In the genomic region with DNA sequence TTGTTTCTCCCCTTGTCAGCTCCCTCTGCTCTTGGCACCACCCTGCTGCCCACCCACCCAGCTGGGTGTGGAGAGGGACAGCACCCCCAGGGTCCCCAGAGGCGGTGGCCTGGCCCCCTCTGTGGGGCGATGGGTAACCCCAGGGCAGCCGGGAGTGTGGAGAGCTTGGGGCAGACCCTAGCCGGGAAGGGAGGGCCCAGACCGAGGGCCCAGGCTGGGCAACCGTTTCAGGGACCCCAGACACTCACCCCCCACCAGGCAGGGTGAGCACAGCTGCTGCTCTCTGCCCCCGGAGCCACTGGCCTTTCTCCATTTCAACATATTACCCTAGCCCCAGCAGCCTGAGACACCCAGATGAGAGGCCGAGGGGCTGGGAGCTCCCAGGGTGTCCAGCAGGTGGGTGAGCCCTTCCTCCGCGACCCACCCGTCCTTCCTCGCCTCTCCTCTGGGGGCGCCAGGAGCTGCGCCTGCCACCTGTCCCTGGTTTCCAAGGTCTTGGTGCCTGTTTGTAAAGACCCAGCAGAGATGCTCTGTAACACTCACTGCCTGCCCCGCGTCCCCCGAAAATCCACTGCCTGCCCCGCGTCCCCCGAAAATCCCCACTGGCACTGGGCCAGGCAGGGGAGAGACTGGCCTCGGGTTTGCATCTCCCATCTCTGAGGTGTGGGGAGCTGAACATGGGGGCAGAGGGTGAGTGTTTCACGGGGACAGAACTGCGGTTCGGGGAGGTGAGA, we compare ENCODE assay signal across 8 cellular contexts.
DNase-seq lines count a peak whose midpoint lies in the region; ATAC-seq and TF ChIP-seq lines count a peak whose summit lies in the region.

No MANE protein-coding gene starts in this region.

- no peaks in the 10 kb centered on the region for H3K9me3 ChIP-seq in WERI-Rb-1 (ENCODE audit: severe bottlenecking)
- no peaks in the 10 kb centered on the region for H3K9me3 ChIP-seq in effector memory CD4-positive, alpha-beta T cell (ENCODE audit: control insufficient read depth, low read length)

- no peak overlapping the region; the same call in 1 of the 2 replicates for H3K27ac ChIP-seq in WERI-Rb-1
- no peak overlapping the region for H3K27ac ChIP-seq in effector memory CD4-positive, alpha-beta T cell (ENCODE audit: insufficient read depth, low read length, poor library complexity, severe bottlenecking)

- no peaks in the 10 kb centered on the region for H3K27me3 Mint-ChIP-seq in nephron (ENCODE audit: low read depth)

- no peaks in the 10 kb centered on the region for H3K36me3 Mint-ChIP-seq in nephron (ENCODE audit: low read depth)

- H3K4me3 ChIP-seq in WERI-Rb-1 (ENCODE audit: low read depth, low read length), result no peak overlapping the region
- no peak overlapping the region for H3K4me3 ChIP-seq in effector memory CD4-positive, alpha-beta T cell (ENCODE audit: insufficient read depth, low read depth, low read length, poor library complexity, severe bottlenecking)

- ATAC-seq in HG02623 (IDR thresholded peaks at IDR 0.05; ENCODE audit: unreplicated experiment), result no peak

- peak; percentile 54; the same call in 1 of the 2 replicates for TF ChIP-seq RAD21 in Ishikawa (IDR thresholded peaks at IDR 0.05; ENCODE audit: low read depth)

- DNase-seq in NCI-H510A treated with DMSO at 0.1 percent for 48 hours (lab: John Stamatoyannopoulos, UW) (peak; percentile 16), NCI-H510A (lab: John Stamatoyannopoulos, UW) (no peak), WERI-Rb-1 (peak; percentile 90), OCI-M2 (lab: John Stamatoyannopoulos, UW; ENCODE audit: unreplicated experiment) (no peak)
- no peak for DNase-seq in effector memory CD4-positive, alpha-beta T cell

- no peaks in the 10 kb centered on the region for H3K4me1 ChIP-seq in effector memory CD4-positive, alpha-beta T cell (ENCODE audit: control insufficient read depth, insufficient read depth, low read length, poor library complexity, severe bottlenecking)

- TF ChIP-seq CTCF in WERI-Rb-1 (IDR thresholded peaks at IDR 0.05; ENCODE audit: low read depth, low read length), result peak; percentile 98
- peak; percentile 60 to 71 (median 64) for TF ChIP-seq CTCF in nephron (IDR thresholded peaks at IDR 0.05; ENCODE audit: unreplicated experiment in 3 of 3)

- peaks cover 11% of the 10 kb centered on the region for H3K4me1 Mint-ChIP-seq in nephron

- no peak for TF ChIP-seq EP300 in Ishikawa (IDR thresholded peaks at IDR 0.05; ENCODE audit: borderline replicate concordance)

- no peaks in the 10 kb centered on the region for H3K27me3 ChIP-seq in WERI-Rb-1 (ENCODE audit: insufficient read depth, low read depth, severe bottlenecking)
- peaks cover 10% of the 10 kb centered on the region for H3K27me3 ChIP-seq in effector memory CD4-positive, alpha-beta T cell (replicated peaks; ENCODE audit: control insufficient read depth, insufficient read depth, low read length, poor library complexity, severe bottlenecking)

- H3K36me3 ChIP-seq in WERI-Rb-1, result peaks cover 3% of the 10 kb centered on the region; the same call in 1 of the 2 replicates
- no peaks in the 10 kb centered on the region for H3K36me3 ChIP-seq in effector memory CD4-positive, alpha-beta T cell (ENCODE audit: control insufficient read depth, insufficient read depth, low read length)

- no peak overlapping the region for H3K4me3 Mint-ChIP-seq in nephron

- H3K27ac Mint-ChIP-seq in nephron, result no peak overlapping the region

- no peaks in the 10 kb centered on the region for H3K9me3 Mint-ChIP-seq in nephron

TF ChIP-seq in Ishikawa, 13 proteins besides CTCF, POLR2A, EP300 and RAD21:
- TF ChIP-seq NFIC (IDR thresholded peaks at IDR 0.05), result no peak
- no peak for TF ChIP-seq TAF1 (IDR thresholded peaks at IDR 0.05; ENCODE audit: low read depth)
- TF ChIP-seq, protein P1, sequence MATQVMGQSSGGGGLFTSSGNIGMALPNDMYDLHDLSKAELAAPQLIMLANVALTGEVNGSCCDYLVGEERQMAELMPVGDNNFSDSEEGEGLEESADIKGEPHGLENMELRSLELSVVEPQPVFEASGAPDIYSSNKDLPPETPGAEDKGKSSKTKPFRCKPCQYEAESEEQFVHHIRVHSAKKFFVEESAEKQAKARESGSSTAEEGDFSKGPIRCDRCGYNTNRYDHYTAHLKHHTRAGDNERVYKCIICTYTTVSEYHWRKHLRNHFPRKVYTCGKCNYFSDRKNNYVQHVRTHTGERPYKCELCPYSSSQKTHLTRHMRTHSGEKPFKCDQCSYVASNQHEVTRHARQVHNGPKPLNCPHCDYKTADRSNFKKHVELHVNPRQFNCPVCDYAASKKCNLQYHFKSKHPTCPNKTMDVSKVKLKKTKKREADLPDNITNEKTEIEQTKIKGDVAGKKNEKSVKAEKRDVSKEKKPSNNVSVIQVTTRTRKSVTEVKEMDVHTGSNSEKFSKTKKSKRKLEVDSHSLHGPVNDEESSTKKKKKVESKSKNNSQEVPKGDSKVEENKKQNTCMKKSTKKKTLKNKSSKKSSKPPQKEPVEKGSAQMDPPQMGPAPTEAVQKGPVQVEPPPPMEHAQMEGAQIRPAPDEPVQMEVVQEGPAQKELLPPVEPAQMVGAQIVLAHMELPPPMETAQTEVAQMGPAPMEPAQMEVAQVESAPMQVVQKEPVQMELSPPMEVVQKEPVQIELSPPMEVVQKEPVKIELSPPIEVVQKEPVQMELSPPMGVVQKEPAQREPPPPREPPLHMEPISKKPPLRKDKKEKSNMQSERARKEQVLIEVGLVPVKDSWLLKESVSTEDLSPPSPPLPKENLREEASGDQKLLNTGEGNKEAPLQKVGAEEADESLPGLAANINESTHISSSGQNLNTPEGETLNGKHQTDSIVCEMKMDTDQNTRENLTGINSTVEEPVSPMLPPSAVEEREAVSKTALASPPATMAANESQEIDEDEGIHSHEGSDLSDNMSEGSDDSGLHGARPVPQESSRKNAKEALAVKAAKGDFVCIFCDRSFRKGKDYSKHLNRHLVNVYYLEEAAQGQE (IDR thresholded peaks at IDR 0.05; ENCODE audit: low read depth), result no peak
- no peak for TF ChIP-seq TEAD4 (IDR thresholded peaks at IDR 0.05)
- no peak for TF ChIP-seq CEBPB (IDR thresholded peaks at IDR 0.05)
- no peak for TF ChIP-seq TCF12 (IDR thresholded peaks at IDR 0.05; ENCODE audit: low read depth)
- TF ChIP-seq FOXM1 (IDR thresholded peaks at IDR 0.05; ENCODE audit: borderline replicate concordance, low read depth), result no peak
- TF ChIP-seq, protein P2, sequence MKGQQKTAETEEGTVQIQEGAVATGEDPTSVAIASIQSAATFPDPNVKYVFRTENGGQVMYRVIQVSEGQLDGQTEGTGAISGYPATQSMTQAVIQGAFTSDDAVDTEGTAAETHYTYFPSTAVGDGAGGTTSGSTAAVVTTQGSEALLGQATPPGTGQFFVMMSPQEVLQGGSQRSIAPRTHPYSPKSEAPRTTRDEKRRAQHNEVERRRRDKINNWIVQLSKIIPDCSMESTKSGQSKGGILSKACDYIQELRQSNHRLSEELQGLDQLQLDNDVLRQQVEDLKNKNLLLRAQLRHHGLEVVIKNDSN (IDR thresholded peaks at IDR 0.05), result no peak
- no peak; the same call in none of the 2 replicates for TF ChIP-seq ZBTB7A (IDR thresholded peaks at IDR 0.05; ENCODE audit: low read depth)
- no peak for TF ChIP-seq YY1 (IDR thresholded peaks at IDR 0.05; ENCODE audit: low read depth)
- no peak for TF ChIP-seq EGR1 (IDR thresholded peaks at IDR 0.05)
- TF ChIP-seq, protein P3, sequence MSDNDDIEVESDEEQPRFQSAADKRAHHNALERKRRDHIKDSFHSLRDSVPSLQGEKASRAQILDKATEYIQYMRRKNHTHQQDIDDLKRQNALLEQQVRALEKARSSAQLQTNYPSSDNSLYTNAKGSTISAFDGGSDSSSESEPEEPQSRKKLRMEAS (IDR thresholded peaks at IDR 0.05), result no peak

Comparison
In these comparisons a context has a peak if more than half of its experiments do, and no peak if none do; other contexts are left out.
1. DNase-seq: peak in NCI-H510A treated with DMSO at 0.1 percent for 48 hours (single experiment) and WERI-Rb-1 (single experiment); none in NCI-H510A (single experiment), OCI-M2 (single experiment) and effector memory CD4-positive, alpha-beta T cell (0 of 3).